17 cellular contexts compared by ENCODE assay signal in the genomic region with DNA sequence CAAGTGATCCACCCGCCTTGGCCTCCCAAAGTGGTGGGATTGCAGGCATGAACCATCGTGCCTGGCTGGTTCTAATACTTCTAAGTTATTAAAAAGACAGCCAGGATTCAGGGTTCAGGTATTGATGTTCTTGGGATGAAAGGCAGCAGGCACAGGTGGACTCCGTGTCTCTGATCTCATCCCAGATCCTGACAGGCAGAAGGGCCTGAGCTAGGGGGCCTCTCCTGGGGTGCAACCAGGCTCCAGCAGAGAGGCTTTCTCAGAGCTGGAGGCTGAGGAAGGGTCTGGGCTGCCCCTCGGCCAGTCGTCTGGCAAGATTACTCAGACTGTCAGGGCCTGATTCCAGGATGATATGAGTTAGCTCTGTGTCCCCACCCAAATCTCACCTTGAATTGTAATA.
"Had no signal": no experiment of that assay in that cellular context is flagged by ENCODE, and none has a peak within 500 bp of the region (broad histone marks: within the 10 kb centered on the region; RNA-seq: fewer than 3 reads in every experiment).

No MANE protein-coding gene starts in this region.

- H3K27ac ChIP-seq: ascending aorta, breast epithelium, sigmoid colon, tibial nerve had no signal

- H3K4me3 Mint-ChIP-seq: activated T-cell treated with anti-CD3 and anti-CD28 coated beads, Interleukin-2, amount 50 U/mL, for 72 hours; nephron progenitor cell; T-helper 2 cell treated with Interferon-gamma antibody and Interleukin-4, amounts not matched to agents 5 μg/mL and 100 μg/mL, for 36 hours had no signal

- H3K9me3 Mint-ChIP-seq: activated T-cell treated with anti-CD3 and anti-CD28 coated beads, Interleukin-2, amount 50 U/mL, for 72 hours; nephron progenitor cell had no signal

- DNase-seq: activated CD4-positive, alpha-beta T cell treated with anti-CD3 and anti-CD28 coated beads, Interleukin-2, amount 50 U/mL, for 4 hours; activated gamma-delta T cell treated with Interleukin-2 at 50 U/mL for 16 hours; activated T-cell treated with anti-CD3 and anti-CD28 coated beads, Interleukin-2, amount 50 U/mL, for 72 hours; effector memory CD4-positive, alpha-beta T cell; mesendoderm; nephron progenitor cell; nucleus accumbens; posterior cingulate gyrus; sigmoid colon; spleen; stimulated activated CD4-positive, alpha-beta T cell treated with anti-CD3 and anti-CD28 coated beads, Interleukin-4, amount 100 ng/mL, for 4 hours; stimulated activated naive CD4-positive, alpha-beta T cell; SW 1271 had no signal

- H3K27ac Mint-ChIP-seq: activated T-cell treated with anti-CD3 and anti-CD28 coated beads, Interleukin-2, amount 50 U/mL, for 72 hours; nephron progenitor cell; T-helper 2 cell treated with Interferon-gamma antibody and Interleukin-4, amounts not matched to agents 5 μg/mL and 100 μg/mL, for 36 hours had no signal

- H3K9me3 ChIP-seq: ascending aorta, breast epithelium, sigmoid colon, spleen, tibial nerve had no signal

- ATAC-seq: activated T-cell treated with anti-CD3 and anti-CD28 coated beads, Interleukin-2, amount 50 U/mL, for 72 hours had no signal
